ENCODE assay signal across 8 cellular contexts in the genomic region with DNA sequence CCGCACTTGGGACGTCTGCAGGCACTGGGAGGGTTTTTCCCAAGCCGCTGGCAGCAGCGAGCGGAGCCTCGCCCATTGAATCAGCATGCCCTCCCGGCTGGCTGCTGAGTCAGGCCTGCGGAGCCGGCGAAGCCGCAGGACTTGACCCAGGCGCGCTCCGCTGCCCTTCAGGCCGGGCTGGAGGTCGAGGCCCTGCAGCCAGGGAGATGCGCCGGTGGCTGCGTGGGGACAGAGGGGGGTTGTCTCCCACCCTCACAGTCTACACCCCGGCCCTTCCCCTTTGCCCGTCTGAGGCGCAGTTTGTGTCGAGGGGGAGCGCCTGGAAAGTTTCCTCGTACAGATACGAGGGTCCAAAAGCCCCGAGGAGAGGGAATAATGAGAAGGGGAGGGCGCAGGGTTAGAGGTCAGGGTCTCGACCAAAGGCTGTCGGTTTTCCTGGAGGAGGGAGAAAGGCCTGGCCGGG.
A peak's percentile ranks its signal among the peaks of the same experiment; 100 is the strongest.
DNase-seq lines count a peak whose midpoint lies in the region; ATAC-seq and TF ChIP-seq lines count a peak whose summit lies in the region.

No MANE protein-coding gene starts in this region.

- H3K9ac ChIP-seq in OCI-LY3 (ENCODE audit: low read length): peak overlapping the region; percentile 88

- peak overlapping the region; percentile 46 for H3K27ac ChIP-seq in OCI-LY3 (ENCODE audit: low read length)
- H3K27ac ChIP-seq in brain microvascular endothelial cell: peak overlapping the region; percentile 84

- H3K27me3 ChIP-seq in OCI-LY3 (ENCODE audit: low read depth, low read length): no peaks in the 10 kb centered on the region
- no peaks in the 10 kb centered on the region for H3K27me3 ChIP-seq in brain microvascular endothelial cell (replicated peaks)

- H3K4me2 ChIP-seq in OCI-LY3 (ENCODE audit: low read length): peak overlapping the region; percentile 93

- peak overlapping the region; percentile 49 for H2AFZ ChIP-seq in OCI-LY3 (ENCODE audit: low read depth, low read length)

- peaks cover 35% of the 10 kb centered on the region for H3K4me1 ChIP-seq in OCI-LY3 (ENCODE audit: low read length)

- H3K36me3 ChIP-seq in OCI-LY3 (replicated peaks; ENCODE audit: low read depth, low read length): no peaks in the 10 kb centered on the region
- H3K36me3 ChIP-seq in brain microvascular endothelial cell (replicated peaks): peaks cover 9% of the 10 kb centered on the region

- no peak for ATAC-seq in HG03342 (IDR thresholded peaks at IDR 0.05; ENCODE audit: unreplicated experiment)

- H3K79me2 ChIP-seq in OCI-LY3 (ENCODE audit: low read length): peaks cover 40% of the 10 kb centered on the region

- H3K9me3 ChIP-seq in OCI-LY3 (ENCODE audit: insufficient read depth, low read length): no peaks in the 10 kb centered on the region

- H4K20me1 ChIP-seq in OCI-LY3 (ENCODE audit: insufficient read depth, low read length): peaks cover 18% of the 10 kb centered on the region

- peak; percentile 61 for DNase-seq in 8988T
- peak; percentile 43 for DNase-seq in brain microvascular endothelial cell
- DNase-seq in iPS-NIHi11 (ENCODE audit: low spot score): peak; percentile 76
- DNase-seq in skeletal muscle cell (ENCODE audit: low read depth): no peak
- no peak for DNase-seq in NCI-H2029 (lab: John Stamatoyannopoulos, UW)

- H3K4me3 ChIP-seq in GM12875 (ENCODE audit: low read depth, low read length) (peak overlapping the region; percentile 84), OCI-LY3 (ENCODE audit: low read length) (peak overlapping the region; percentile 79), brain microvascular endothelial cell (ENCODE audit: low read depth, low read length) (peak overlapping the region; percentile 71), skeletal muscle cell (ENCODE audit: low read depth, low read length) (peak overlapping the region; percentile 76)

- in situ Hi-C loops in brain microvascular endothelial cell (cut with HindIII; ENCODE audit: low pct_ligation_motif_present, low sequenced_read_pairs): no loop called here

- TF ChIP-seq CTCF in GM12875 (IDR thresholded peaks at IDR 0.05; ENCODE audit: borderline replicate concordance, insufficient read depth, low read depth, low read length) (no peak), OCI-LY3 (IDR thresholded peaks at IDR 0.05; ENCODE audit: low read depth, low read length) (no peak), brain microvascular endothelial cell (IDR thresholded peaks at IDR 0.05; ENCODE audit: low read depth, low read length, missing control alignments) (no peak)

Comparison
In these comparisons a context has a peak if more than half of its experiments do, and no peak if none do; other contexts are left out.
1. DNase-seq: peak in 8988T (single experiment), brain microvascular endothelial cell (single experiment) and iPS-NIHi11 (single experiment); none in skeletal muscle cell (single experiment) and NCI-H2029 (single experiment).
2. Peak in every context shown above with its lines, with median percentiles within 50 percentile points of each other: H3K4me3 ChIP-seq.